ENCODE assay signal across 9 cellular contexts in genomic region chr9:92970467-92970923, GRCh38. TPM values are rescaled to one million over a fixed set of nuclear protein-coding genes. Genes with fewer than 3 reads are reported as not detected.
A peak's percentile ranks its signal among the peaks of the same experiment; 100 is the strongest.
DNase-seq lines count a peak whose midpoint lies in the region; ATAC-seq, FAIRE-seq and TF ChIP-seq lines count a peak whose summit lies in the region.
"Had no signal": no experiment of that assay in that cellular context is flagged by ENCODE, and none has a peak within 500 bp of the region (broad histone marks: within the 10 kb centered on the region; RNA-seq: fewer than 3 reads in every experiment).

No MANE protein-coding gene starts in this region.

- TF ChIP-seq POLR2A in GM18505 (IDR thresholded peaks at IDR 0.05; ENCODE audit: borderline replicate concordance, extremely low read depth, insufficient read depth, insufficient read length): no peak

- H3K36me3 Mint-ChIP-seq in activated naive CD4-positive, alpha-beta T cell treated with anti-CD3 and anti-CD28 coated beads for 36 hours (ENCODE audit: low read depth): peaks cover 39% of the 10 kb centered on the region
- H3K36me3 Mint-ChIP-seq in activated CD8-positive, alpha-beta memory T cell treated with anti-CD3 and anti-CD28 coated beads, Interleukin-2, amount 10 ng/mL, durations not matched to agents 7 days and 5 days: peaks cover 41% of the 10 kb centered on the region

- no peaks in the 10 kb centered on the region for H3K36me3 ChIP-seq in iPS-15b (ENCODE audit: control insufficient read depth, insufficient read depth, low read length)

- H3K9ac ChIP-seq in iPS-15b (ENCODE audit: low read depth, low read length): no peak overlapping the region

- CTCF ChIA-PET in activated naive CD4-positive, alpha-beta T cell treated with anti-CD3 and anti-CD28 coated beads for 36 hours (lab: Charles Lee): interaction anchor here (2.0 kb wide), 1 partner anchor 14 kb away, joined by 5 read pairs; no protein-coding TSS in a partner anchor
- CTCF ChIA-PET in activated CD8-positive, alpha-beta memory T cell treated with anti-CD3 and anti-CD28 coated beads, Interleukin-2, amount 10 ng/mL, durations not matched to agents 7 days and 5 days (lab: Charles Lee): no interaction called here

- no peak for ATAC-seq in activated CD8-positive, alpha-beta memory T cell treated with anti-CD3 and anti-CD28 coated beads, Interleukin-2, amount 10 ng/mL, durations not matched to agents 7 days and 5 days
- ATAC-seq in GM21526 (IDR thresholded peaks at IDR 0.05; ENCODE audit: low FRiP score, unreplicated experiment): no peak
- ATAC-seq in HG02938 (IDR thresholded peaks at IDR 0.05; ENCODE audit: unreplicated experiment): no peak
- ATAC-seq in GM18505 (IDR thresholded peaks at IDR 0.05; ENCODE audit: unreplicated experiment): no peak
- ATAC-seq: mucosa of descending colon had no signal

- peak overlapping the region; percentile 10 for H3K4me3 ChIP-seq in iPS-15b (ENCODE audit: low read depth, low read length)
- H3K4me3 ChIP-seq: mucosa of descending colon had no signal

- peaks cover 83% of the 10 kb centered on the region for H3K4me1 Mint-ChIP-seq in activated naive CD4-positive, alpha-beta T cell treated with anti-CD3 and anti-CD28 coated beads for 36 hours (ENCODE audit: low read depth)
- peaks cover 84% of the 10 kb centered on the region for H3K4me1 Mint-ChIP-seq in activated CD8-positive, alpha-beta memory T cell treated with anti-CD3 and anti-CD28 coated beads, Interleukin-2, amount 10 ng/mL, durations not matched to agents 7 days and 5 days

- H3K27me3 ChIP-seq in iPS-15b (ENCODE audit: control insufficient read depth, insufficient read depth, low read length): no peaks in the 10 kb centered on the region

- peaks cover 24% of the 10 kb centered on the region for H3K4me1 ChIP-seq in iPS-15b (ENCODE audit: control insufficient read depth, insufficient read depth, low read length)

- peak; percentile 49 for DNase-seq in activated naive CD4-positive, alpha-beta T cell treated with anti-CD3 and anti-CD28 coated beads for 36 hours
- DNase-seq in activated naive CD4-positive, alpha-beta T cell treated with anti-CD3 and anti-CD28 coated beads, Interleukin-2, amount 50 U/mL, for 16 hours: no peak
- DNase-seq in activated CD8-positive, alpha-beta memory T cell treated with anti-CD3 and anti-CD28 coated beads, Interleukin-2, amount 10 ng/mL, durations not matched to agents 7 days and 5 days: peak; percentile 41
- peak; percentile 78 for DNase-seq in urothelium cell line (ENCODE audit: low spot score)
- DNase-seq: mucosa of descending colon had no signal

- peak overlapping the region; percentile 100 for H3K27ac Mint-ChIP-seq in activated naive CD4-positive, alpha-beta T cell treated with anti-CD3 and anti-CD28 coated beads for 36 hours
- peak overlapping the region; percentile 100 for H3K27ac Mint-ChIP-seq in activated CD8-positive, alpha-beta memory T cell treated with anti-CD3 and anti-CD28 coated beads, Interleukin-2, amount 10 ng/mL, durations not matched to agents 7 days and 5 days

- no peaks in the 10 kb centered on the region for H3K27me3 Mint-ChIP-seq in activated naive CD4-positive, alpha-beta T cell treated with anti-CD3 and anti-CD28 coated beads for 36 hours (ENCODE audit: low read depth)
- H3K27me3 Mint-ChIP-seq in activated CD8-positive, alpha-beta memory T cell treated with anti-CD3 and anti-CD28 coated beads, Interleukin-2, amount 10 ng/mL, durations not matched to agents 7 days and 5 days: no peaks in the 10 kb centered on the region

- FAIRE-seq in urothelium cell line (lab: Jason Lieb, UNC): no peak

- peak overlapping the region; percentile 99 for H3K4me3 Mint-ChIP-seq in activated naive CD4-positive, alpha-beta T cell treated with anti-CD3 and anti-CD28 coated beads for 36 hours
- no peak overlapping the region for H3K4me3 Mint-ChIP-seq in activated CD8-positive, alpha-beta memory T cell treated with anti-CD3 and anti-CD28 coated beads, Interleukin-2, amount 10 ng/mL, durations not matched to agents 7 days and 5 days

- no peaks in the 10 kb centered on the region for H3K9me3 ChIP-seq in iPS-15b (ENCODE audit: control insufficient read depth, insufficient read depth, low read length)
- H3K9me3 ChIP-seq: mucosa of descending colon had no signal

- intact Hi-C loops in activated naive CD4-positive, alpha-beta T cell treated with anti-CD3 and anti-CD28 coated beads for 36 hours (cut with micrococcal nuclease): no loop called here

- H3K9me3 Mint-ChIP-seq in activated naive CD4-positive, alpha-beta T cell treated with anti-CD3 and anti-CD28 coated beads for 36 hours: no peaks in the 10 kb centered on the region
- no peaks in the 10 kb centered on the region for H3K9me3 Mint-ChIP-seq in activated CD8-positive, alpha-beta memory T cell treated with anti-CD3 and anti-CD28 coated beads, Interleukin-2, amount 10 ng/mL, durations not matched to agents 7 days and 5 days (ENCODE audit: low read depth)

RNA-seq across cellular contexts. Expression of gene FGD3, which starts 23.2 kb away (rescaled TPM):
- total RNA-seq in activated naive CD4-positive, alpha-beta T cell treated with anti-CD3 and anti-CD28 coated beads for 36 hours: 10 to 100 TPM; 57.7 to 58.8 TPM
- 10 to 100 TPM; 72.1 to 91.2 TPM for total RNA-seq in activated CD8-positive, alpha-beta memory T cell treated with anti-CD3 and anti-CD28 coated beads, Interleukin-2, amount 10 ng/mL, durations not matched to agents 7 days and 5 days
